8 cellular contexts compared by ENCODE assay signal in the genomic region with DNA sequence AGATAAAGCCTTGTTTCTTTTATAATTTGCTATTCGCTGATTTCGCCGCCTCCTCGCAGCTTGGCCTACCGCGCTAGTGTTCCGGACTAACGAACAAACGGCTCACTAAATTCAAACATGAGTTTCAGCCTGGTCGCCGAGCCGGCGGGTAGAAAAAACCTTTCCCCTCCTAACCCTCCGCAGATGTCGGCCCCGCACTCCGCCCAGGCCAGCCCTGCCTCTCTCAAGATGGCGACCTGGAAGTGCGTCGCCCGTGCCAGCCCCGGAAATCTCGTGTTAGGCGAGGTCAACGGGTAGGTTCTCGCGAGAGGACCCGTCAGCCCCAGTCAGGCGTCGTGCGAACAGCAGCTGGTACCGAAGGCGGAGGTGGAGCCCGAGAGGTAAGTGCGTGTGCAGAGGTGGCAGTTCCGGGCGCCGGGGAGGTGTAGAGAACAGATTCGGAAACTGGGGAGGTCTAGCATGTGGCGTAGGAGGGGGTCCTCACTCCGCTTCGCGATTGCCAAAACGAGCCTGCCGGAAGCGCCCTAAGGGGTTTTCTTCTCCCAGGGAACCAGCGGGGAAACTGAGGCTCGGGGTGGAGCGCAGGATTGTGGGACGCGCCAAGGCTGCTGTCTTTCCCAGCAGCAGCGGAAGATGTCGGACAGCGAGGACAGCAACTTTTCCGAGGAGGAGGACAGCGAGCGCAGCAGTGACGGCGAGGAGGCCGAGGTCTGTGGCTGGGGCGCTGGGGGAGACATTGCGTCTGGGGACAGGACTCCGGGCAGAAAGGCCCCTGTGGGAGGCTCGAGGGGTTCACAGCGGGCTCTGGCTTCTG. TPM values are rescaled to one million over a fixed set of nuclear protein-coding genes. Genes with fewer than 3 reads are reported as not detected.
A peak's percentile ranks its signal among the peaks of the same experiment; 100 is the strongest.
DNase-seq lines count a peak whose midpoint lies in the region; ATAC-seq, FAIRE-seq and TF ChIP-seq lines count a peak whose summit lies in the region.

SUPT5H (plus strand) TSS at position 325 of the 814 bp plus-strand sequence; CDS start at position 634, 309 bp downstream.

- H3K27ac ChIP-seq in psoas muscle, result peak within 1 kb of the TSS; percentile 95

- H3K36me3 Mint-ChIP-seq in T-helper 17 cell (ENCODE audit: low read depth), result peaks cover 8% of the 10 kb centered on the region

- peaks cover 45% of the 10 kb centered on the region for H3K4me1 Mint-ChIP-seq in T-helper 17 cell

- H3K9me3 ChIP-seq in T-helper 17 cell (ENCODE audit: control insufficient read depth, low read length, poor library complexity, severe bottlenecking), result no peaks in the 10 kb centered on the region
- H3K9me3 ChIP-seq in psoas muscle, result no peaks in the 10 kb centered on the region

- peaks cover 0 to 24% of the 10 kb centered on the region in 2 donors for H3K36me3 ChIP-seq in psoas muscle (ENCODE audit: insufficient read depth in 1 of 2, low read depth in 1 of 2)

- intact Hi-C loops in left ventricle myocardium superior (cut with micrococcal nuclease), result no loop called here
- intact Hi-C loops in psoas muscle (cut with DNase I), result loop anchor here (10.0 kb wide), 1 partner anchor 89 kb away; the partner anchor contains the start of gene EID2B (in 2 of the 2)

- H3K27me3 Mint-ChIP-seq in T-helper 17 cell, result no peaks in the 10 kb centered on the region

- in situ Hi-C loops in GM13977 (cut with MboI; ENCODE audit: low pct_unique_long_range_greater_than_20kb, low sequenced_read_pairs, unreplicated experiment), result no loop called here

- FAIRE-seq in urothelium cell line (lab: Jason Lieb, UNC), result peak; percentile 85

- peaks cover 32% of the 10 kb centered on the region for H3K4me1 ChIP-seq in psoas muscle

- ATAC-seq in HG02885 (IDR thresholded peaks at IDR 0.05; ENCODE audit: poor library complexity, unreplicated experiment) (peak; percentile 88), T-helper 17 cell (peak; percentile 93), left ventricle myocardium superior (peak; percentile 98), psoas muscle (peak; percentile 98 to 100 (median 99))

- H3K27me3 ChIP-seq in psoas muscle (ENCODE audit: insufficient read depth in 3 of 3, low read length in 2 of 3), result no peaks in the 10 kb centered on the region

- peak within 1 kb of the TSS; percentile 100 for H3K27ac Mint-ChIP-seq in T-helper 17 cell

- H3K4me3 ChIP-seq in psoas muscle, result peak within 1 kb of the TSS; percentile 90

- TF ChIP-seq CTCF in GM13977 (IDR thresholded peaks at IDR 0.05; ENCODE audit: extremely low read depth, insufficient read depth, missing control alignments) (no peak), psoas muscle (IDR thresholded peaks at IDR 0.05) (no peak)

- DNase-seq in GM13977 (ENCODE audit: low spot score) (peak; percentile 96), NCI-H1694 treated with DMSO at 0.1 percent for 48 hours (lab: John Stamatoyannopoulos, UW) (peak; percentile 96), T-helper 17 cell (peak; percentile 92 to 96 (median 94)), amygdala (lab: John Stamatoyannopoulos, UW) (peak; percentile 47 to 94 (median 88)), left ventricle myocardium superior (peak; percentile 97), psoas muscle (peak; percentile 97 to 98), urothelium cell line (ENCODE audit: low spot score) (peak; percentile 99)

- peak within 1 kb of the TSS; percentile 99 for H3K4me3 Mint-ChIP-seq in T-helper 17 cell

- 0 to 1% (median 0%) methylated on average over 56 to 65 of the region's 65 CpGs for WGBS in psoas muscle, 3 donors

RNA-seq across cellular contexts. Expression of gene SUPT5H, which starts in this region (rescaled TPM):
- total RNA-seq in T-helper 17 cell, result 100 to 1,000 TPM; 346 to 352 TPM
- total RNA-seq in left ventricle myocardium superior, result 85.8 TPM
- total RNA-seq in psoas muscle, result 10 to 100 TPM; 60.7 to 88.6 (median 80.2) TPM
- 10 to 100 TPM; 63.1 to 97.1 (median 88.0) TPM for polyA plus RNA-seq in psoas muscle

Comparison
In these comparisons a context has a peak if more than half of its experiments do, and no peak if none do; other contexts are left out.
1. Peak in every context shown above with its lines: DNase-seq, ATAC-seq, H3K4me3 ChIP-seq and H3K27ac ChIP-seq.